ENCODE assay signal across 2 cellular contexts in genomic region chr3:82643948-82644347, GRCh38.
TF ChIP-seq lines count a peak whose summit lies in the region.

No MANE protein-coding gene starts in this region.

TF ChIP-seq in SK-N-SH, 30 proteins besides CTCF, POLR2A, EP300 and RAD21 (continued from another document):
- TF ChIP-seq IRF3 (IDR thresholded peaks at IDR 0.05; ENCODE audit: low read depth, low read length) (no peak), RXRA (IDR thresholded peaks at IDR 0.05; ENCODE audit: borderline replicate concordance, low read depth) (no peak), MEF2A (IDR thresholded peaks at IDR 0.05; ENCODE audit: borderline replicate concordance, low read depth) (no peak), CHD2 (IDR thresholded peaks at IDR 0.05; ENCODE audit: low read length, partially characterized antibody) (no peak), FOSL2 (IDR thresholded peaks at IDR 0.05; ENCODE audit: borderline replicate concordance, low read depth) (no peak), YY1 (IDR thresholded peaks at IDR 0.05; ENCODE audit: low read depth) (no peak)

TF ChIP-seq in SK-N-SH treated with all-trans-retinoic acid at 6 μM for 48 hours, 23 proteins besides CTCF, POLR2A, EP300 and RAD21 (continued from another document):
- no peak for TF ChIP-seq PATZ1 (CRISPR knock-in tag; IDR thresholded peaks at IDR 0.05; ENCODE audit: borderline replicate concordance)
- no peak for TF ChIP-seq PPARA (CRISPR knock-in tag; IDR thresholded peaks at IDR 0.05; ENCODE audit: borderline replicate concordance)
- no peak for TF ChIP-seq OSR1 (CRISPR knock-in tag; IDR thresholded peaks at IDR 0.05)
- TF ChIP-seq TOX (CRISPR knock-in tag; IDR thresholded peaks at IDR 0.05; ENCODE audit: borderline replicate concordance): no peak
- TF ChIP-seq ZFP3 (CRISPR knock-in tag; IDR thresholded peaks at IDR 0.05): no peak
- TF ChIP-seq TCF4 (CRISPR knock-in tag; IDR thresholded peaks at IDR 0.05; ENCODE audit: borderline replicate concordance): no peak
